In the genomic region with DNA sequence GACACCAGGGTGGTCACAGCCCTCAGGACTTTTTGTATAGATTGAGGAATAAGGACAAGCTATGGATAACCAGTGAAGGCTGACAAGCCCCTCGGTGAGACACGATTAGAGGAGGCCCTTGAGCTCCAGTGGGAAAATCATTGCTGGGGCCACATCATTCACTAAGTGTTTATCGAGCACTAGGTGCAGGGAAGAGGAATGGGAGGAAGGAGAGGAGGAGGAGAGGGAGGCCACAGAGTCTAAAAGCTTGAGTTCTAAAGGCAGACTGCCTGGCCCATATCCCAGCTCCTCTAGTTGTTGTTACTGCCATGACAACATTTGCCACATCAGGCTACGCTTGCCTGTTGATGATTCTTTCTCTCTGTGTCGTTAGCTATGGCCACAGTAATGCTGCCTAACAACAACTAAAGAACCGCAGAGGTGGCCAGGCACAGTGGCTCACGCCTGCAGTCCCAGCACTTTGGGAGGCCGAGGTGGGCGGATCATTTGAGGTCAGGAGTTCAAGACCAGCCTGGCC, we compare ENCODE assay signal across 1 cellular context.
A peak's percentile ranks its signal among the peaks of the same experiment; 100 is the strongest.
TF ChIP-seq lines count a peak whose summit lies in the region.

No MANE protein-coding gene starts in this region.

TF ChIP-seq in HepG2, 621 proteins besides CTCF, POLR2A, EP300 and RAD21:
- TF ChIP-seq, protein P1, sequence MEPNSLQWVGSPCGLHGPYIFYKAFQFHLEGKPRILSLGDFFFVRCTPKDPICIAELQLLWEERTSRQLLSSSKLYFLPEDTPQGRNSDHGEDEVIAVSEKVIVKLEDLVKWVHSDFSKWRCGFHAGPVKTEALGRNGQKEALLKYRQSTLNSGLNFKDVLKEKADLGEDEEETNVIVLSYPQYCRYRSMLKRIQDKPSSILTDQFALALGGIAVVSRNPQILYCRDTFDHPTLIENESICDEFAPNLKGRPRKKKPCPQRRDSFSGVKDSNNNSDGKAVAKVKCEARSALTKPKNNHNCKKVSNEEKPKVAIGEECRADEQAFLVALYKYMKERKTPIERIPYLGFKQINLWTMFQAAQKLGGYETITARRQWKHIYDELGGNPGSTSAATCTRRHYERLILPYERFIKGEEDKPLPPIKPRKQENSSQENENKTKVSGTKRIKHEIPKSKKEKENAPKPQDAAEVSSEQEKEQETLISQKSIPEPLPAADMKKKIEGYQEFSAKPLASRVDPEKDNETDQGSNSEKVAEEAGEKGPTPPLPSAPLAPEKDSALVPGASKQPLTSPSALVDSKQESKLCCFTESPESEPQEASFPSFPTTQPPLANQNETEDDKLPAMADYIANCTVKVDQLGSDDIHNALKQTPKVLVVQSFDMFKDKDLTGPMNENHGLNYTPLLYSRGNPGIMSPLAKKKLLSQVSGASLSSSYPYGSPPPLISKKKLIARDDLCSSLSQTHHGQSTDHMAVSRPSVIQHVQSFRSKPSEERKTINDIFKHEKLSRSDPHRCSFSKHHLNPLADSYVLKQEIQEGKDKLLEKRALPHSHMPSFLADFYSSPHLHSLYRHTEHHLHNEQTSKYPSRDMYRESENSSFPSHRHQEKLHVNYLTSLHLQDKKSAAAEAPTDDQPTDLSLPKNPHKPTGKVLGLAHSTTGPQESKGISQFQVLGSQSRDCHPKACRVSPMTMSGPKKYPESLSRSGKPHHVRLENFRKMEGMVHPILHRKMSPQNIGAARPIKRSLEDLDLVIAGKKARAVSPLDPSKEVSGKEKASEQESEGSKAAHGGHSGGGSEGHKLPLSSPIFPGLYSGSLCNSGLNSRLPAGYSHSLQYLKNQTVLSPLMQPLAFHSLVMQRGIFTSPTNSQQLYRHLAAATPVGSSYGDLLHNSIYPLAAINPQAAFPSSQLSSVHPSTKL (CRISPR knock-in tag; IDR thresholded peaks at IDR 0.05) = no peak
- TF ChIP-seq, protein P2, sequence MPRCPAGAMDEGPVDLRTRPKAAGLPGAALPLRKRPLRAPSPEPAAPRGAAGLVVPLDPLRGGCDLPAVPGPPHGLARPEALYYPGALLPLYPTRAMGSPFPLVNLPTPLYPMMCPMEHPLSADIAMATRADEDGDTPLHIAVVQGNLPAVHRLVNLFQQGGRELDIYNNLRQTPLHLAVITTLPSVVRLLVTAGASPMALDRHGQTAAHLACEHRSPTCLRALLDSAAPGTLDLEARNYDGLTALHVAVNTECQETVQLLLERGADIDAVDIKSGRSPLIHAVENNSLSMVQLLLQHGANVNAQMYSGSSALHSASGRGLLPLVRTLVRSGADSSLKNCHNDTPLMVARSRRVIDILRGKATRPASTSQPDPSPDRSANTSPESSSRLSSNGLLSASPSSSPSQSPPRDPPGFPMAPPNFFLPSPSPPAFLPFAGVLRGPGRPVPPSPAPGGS (CRISPR knock-in tag; IDR thresholded peaks at IDR 0.05) = no peak
- no peak for TF ChIP-seq ZNF234 (CRISPR knock-in tag; conservative IDR thresholded peaks at IDR 0.05)
- peak; percentile 73 for TF ChIP-seq ZNF263 (CRISPR knock-in tag; IDR thresholded peaks at IDR 0.05)
- no peak for TF ChIP-seq ATM (IDR thresholded peaks at IDR 0.05; ENCODE audit: borderline replicate concordance)
- TF ChIP-seq ZNF138 (CRISPR knock-in tag; IDR thresholded peaks at IDR 0.05; ENCODE audit: low read depth) = no peak
TF ChIP-seq in HepG2: peak in this region for 1.
